ENCODE assay signal across 1 cellular context in the genomic region with DNA sequence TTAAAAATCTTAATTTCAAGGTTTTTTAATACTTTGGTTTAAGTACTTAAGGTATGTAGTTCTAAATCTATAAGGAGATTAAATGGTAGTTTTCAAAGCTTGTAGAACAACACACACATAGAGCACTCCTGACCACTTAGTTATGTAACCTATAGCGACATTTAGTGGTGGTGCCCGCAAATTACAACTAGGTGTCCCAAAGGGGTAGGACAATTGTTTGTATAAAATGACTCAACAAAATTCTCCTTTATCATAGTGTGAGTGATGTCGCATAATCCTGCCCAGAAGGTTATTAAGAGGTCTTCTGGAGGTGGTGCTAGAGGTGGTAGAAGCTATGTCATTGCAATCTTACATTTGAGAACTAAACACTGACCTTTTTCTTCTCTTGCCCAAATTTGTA.
TF ChIP-seq lines count a peak whose summit lies in the region.

No MANE protein-coding gene starts in this region.

TF ChIP-seq in H1, 55 proteins besides CTCF, POLR2A, EP300 and RAD21 (continued from another document):
- TF ChIP-seq RXRA (IDR thresholded peaks at IDR 0.05; ENCODE audit: insufficient read depth, low read depth, low read length) = no peak
